Comparison of ENCODE assay signal across 12 cellular contexts in genomic region chr6:36605560-36606391, GRCh38. TPM values are rescaled to one million over a fixed set of nuclear protein-coding genes. Genes with fewer than 3 reads are reported as not detected.
DNase-seq lines count a peak whose midpoint lies in the region; ATAC-seq and TF ChIP-seq lines count a peak whose summit lies in the region.
"Had no signal": no experiment of that assay in that cellular context is flagged by ENCODE, and none has a peak within 500 bp of the region (broad histone marks: within the 10 kb centered on the region; RNA-seq: fewer than 3 reads in every experiment).

No MANE protein-coding gene starts in this region.

- POLR2A ChIA-PET in MCF 10A (lab: Yijun Ruan, JAX): interaction anchor here (0.7 to 8.0 kb wide), 8 partner anchors 8 to 184 kb away, joined by 3 to 203 read pairs (median 4); partner anchors contain the start of genes CDKN1A and SRSF3

- H3K4me1 ChIP-seq in breast epithelium: peaks cover 2 to 15% of the 10 kb centered on the region in 2 donors
- peaks cover 0 to 9% of the 10 kb centered on the region in 2 donors for H3K4me1 ChIP-seq in uterus

- no peak overlapping the region for H3K27ac Mint-ChIP-seq in MCF 10A (ENCODE audit: low read depth, unreplicated experiment)
- H3K27ac Mint-ChIP-seq in activated naive CD4-positive, alpha-beta T cell treated with anti-CD3 and anti-CD28 coated beads, Interleukin-2, amount 50 U/mL, for 72 hours: peak overlapping the region; percentile 23 to 93
- peak overlapping the region; percentile 22 for H3K27ac Mint-ChIP-seq in glutamatergic neuron (ENCODE audit: unreplicated experiment)
- H3K27ac Mint-ChIP-seq: neural progenitor cell had no signal

- intact Hi-C loops in breast epithelium (cut with DNase I; ENCODE audit: low total_unique reads) (no loop called here), MCF 10A (cut with micrococcal nuclease) (no loop called here), uterus (cut with DNase I; ENCODE audit: low total_unique reads) (no loop called here)

- H3K4me3 ChIP-seq in breast epithelium: no peak overlapping the region
- no peak overlapping the region for H3K4me3 ChIP-seq in uterus
- H3K4me3 ChIP-seq: neural progenitor cell, SJSA1 had no signal

- H3K9me3 Mint-ChIP-seq in MCF 10A (ENCODE audit: unreplicated experiment): no peaks in the 10 kb centered on the region
- no peaks in the 10 kb centered on the region for H3K9me3 Mint-ChIP-seq in activated naive CD4-positive, alpha-beta T cell treated with anti-CD3 and anti-CD28 coated beads, Interleukin-2, amount 50 U/mL, for 72 hours
- peaks cover 2% of the 10 kb centered on the region for H3K9me3 Mint-ChIP-seq in glutamatergic neuron (ENCODE audit: unreplicated experiment)
- H3K9me3 Mint-ChIP-seq: neural progenitor cell had no signal

- CTCF ChIA-PET in MCF 10A (lab: Yijun Ruan, JAX): interaction anchor here (0.6 to 2.8 kb wide), 4 partner anchors 8 to 688 kb away, joined by 3 to 22 read pairs (median 3); no protein-coding TSS in a partner anchor

- BruUV-seq in MCF 10A (replicated peaks; lab: Mats Ljungman, UMichigan): no TSS peak

- H3K4me1 Mint-ChIP-seq in MCF 10A (ENCODE audit: insufficient read depth, unreplicated experiment) (peaks cover 32% of the 10 kb centered on the region), glutamatergic neuron (ENCODE audit: low read depth, unreplicated experiment) (peaks cover 19% of the 10 kb centered on the region)

- H3K36me3 Mint-ChIP-seq in MCF 10A (ENCODE audit: insufficient read depth, unreplicated experiment) (peaks cover 100% of the 10 kb centered on the region), glutamatergic neuron (ENCODE audit: unreplicated experiment) (peaks cover 5% of the 10 kb centered on the region)
- peaks cover 40 to 66% of the 10 kb centered on the region in 2 donors for H3K36me3 Mint-ChIP-seq in activated naive CD4-positive, alpha-beta T cell treated with anti-CD3 and anti-CD28 coated beads, Interleukin-2, amount 50 U/mL, for 72 hours

- H3K36me3 ChIP-seq in breast epithelium (peaks cover 13% of the 10 kb centered on the region), uterus (no peaks in the 10 kb centered on the region)

- H3K27ac ChIP-seq in breast epithelium (peak overlapping the region; percentile 33 to 48), uterus (peak overlapping the region; percentile 52 to 60)
- H3K27ac ChIP-seq: neural progenitor cell, SJSA1 had no signal

- DNase-seq in breast epithelium (ENCODE audit: low spot score in 2 of 2) (no peak), MCF 10A (ENCODE audit: unreplicated experiment) (no peak), glutamatergic neuron (no peak), uterus (no peak)
- no peak for DNase-seq in activated naive CD4-positive, alpha-beta T cell treated with anti-CD3 and anti-CD28 coated beads, Interleukin-2, amount 50 U/mL, for 72 hours (ENCODE audit: low spot score in 2 of 2)
- DNase-seq: amniotic stem cell, NCI-H2081 had no signal

- no peaks in the 10 kb centered on the region for H3K9me3 ChIP-seq in breast epithelium
- no peaks in the 10 kb centered on the region for H3K9me3 ChIP-seq in uterus
- H3K9me3 ChIP-seq: SJSA1 had no signal

- H3K4me3 Mint-ChIP-seq in MCF 10A (ENCODE audit: unreplicated experiment): no peak overlapping the region
- no peak overlapping the region for H3K4me3 Mint-ChIP-seq in glutamatergic neuron (ENCODE audit: unreplicated experiment)
- H3K4me3 Mint-ChIP-seq: neural progenitor cell had no signal

- H3K27me3 ChIP-seq in breast epithelium (no peaks in the 10 kb centered on the region), uterus (no peaks in the 10 kb centered on the region)
- H3K27me3 ChIP-seq: neural progenitor cell, SJSA1 had no signal

- TF ChIP-seq POLR2A in breast epithelium (IDR thresholded peaks at IDR 0.05) (no peak), uterus (IDR thresholded peaks at IDR 0.05) (no peak)

- ATAC-seq in activated naive CD4-positive, alpha-beta T cell treated with anti-CD3 and anti-CD28 coated beads, Interleukin-2, amount 50 U/mL, for 72 hours: no peak
- ATAC-seq in GM19452 (IDR thresholded peaks at IDR 0.05; ENCODE audit: unreplicated experiment): no peak
- ATAC-seq in GM21367 (IDR thresholded peaks at IDR 0.05; ENCODE audit: unreplicated experiment): no peak
- no peak for ATAC-seq in HG02588 (IDR thresholded peaks at IDR 0.05; ENCODE audit: unreplicated experiment)

- H3K27me3 Mint-ChIP-seq in MCF 10A (ENCODE audit: insufficient read depth, unreplicated experiment): no peaks in the 10 kb centered on the region
- peaks cover 1% of the 10 kb centered on the region for H3K27me3 Mint-ChIP-seq in glutamatergic neuron (ENCODE audit: unreplicated experiment)

- peak in 1 of 3 donors; percentile 13 for TF ChIP-seq CTCF in breast epithelium (IDR thresholded peaks at IDR 0.05)
- TF ChIP-seq CTCF in MCF 10A (IDR thresholded peaks at IDR 0.05; ENCODE audit: unreplicated experiment): no peak
- TF ChIP-seq CTCF in glutamatergic neuron (IDR thresholded peaks at IDR 0.05; ENCODE audit: partially characterized antibody, unreplicated experiment): no peak
- no peak for TF ChIP-seq CTCF in uterus (IDR thresholded peaks at IDR 0.05)

RNA-seq across cellular contexts. Expression of gene SRSF3, which starts 11.6 kb away (rescaled TPM):
- total RNA-seq in breast epithelium: 100 to 1,000 TPM; 163 to 425 (median 276) TPM
- 364 and 479 TPM in 2 replicates for total RNA-seq in MCF 10A (2022)
- total RNA-seq in activated naive CD4-positive, alpha-beta T cell treated with anti-CD3 and anti-CD28 coated beads, Interleukin-2, amount 50 U/mL, for 72 hours: 100 to 1,000 TPM; 197 to 431 TPM
- 288 TPM for total RNA-seq in glutamatergic neuron (ENCODE audit: unreplicated experiment)
- 100 to 1,000 TPM in 3 of 4 donors, 10 to 100 TPM in 1; 98.8 to 239 (median 179) TPM for total RNA-seq in uterus

RNA-seq across cellular contexts. Expression of gene STK38, which starts 58.5 kb away (rescaled TPM):
- 10 to 100 TPM; 27.5 to 39.4 (median 31.4) TPM for total RNA-seq in breast epithelium
- 16.8 and 20.0 TPM in 2 replicates for total RNA-seq in MCF 10A (2022)
- total RNA-seq in activated naive CD4-positive, alpha-beta T cell treated with anti-CD3 and anti-CD28 coated beads, Interleukin-2, amount 50 U/mL, for 72 hours: 10 to 100 TPM; 25.7 to 27.3 TPM
- 55.1 TPM for total RNA-seq in glutamatergic neuron (ENCODE audit: unreplicated experiment)
- 10 to 100 TPM; 10.6 to 30.0 (median 20.5) TPM for total RNA-seq in uterus
